22 cellular contexts compared by ENCODE assay signal in genomic region chr11:70933986-70934583, GRCh38.
DNase-seq lines count a peak whose midpoint lies in the region; ATAC-seq, FAIRE-seq and TF ChIP-seq lines count a peak whose summit lies in the region.
"Had no signal": no experiment of that assay in that cellular context is flagged by ENCODE, and none has a peak within 500 bp of the region (broad histone marks: within the 10 kb centered on the region; RNA-seq: fewer than 3 reads in every experiment).

No MANE protein-coding gene starts in this region.

- no peak overlapping the region for H2BK5ac ChIP-seq in neuronal stem cell (ENCODE audit: low read length)

- no peak for DNase-seq in A549 (ENCODE audit: low read depth in 1 of 2, low spot score in 1 of 2)
- peak; percentile 31 for DNase-seq in DMS79 (lab: John Stamatoyannopoulos, UW)
- peak; percentile 16 for DNase-seq in epithelial cell of proximal tubule (ENCODE audit: low read depth)
- DNase-seq in neuronal stem cell (ENCODE audit: low spot score), result no peak
- DNase-seq in MM.1S, result no peak
- DNase-seq in COR-L47 (lab: John Stamatoyannopoulos, UW), result no peak
- no peak for DNase-seq in OCI-M1 (lab: John Stamatoyannopoulos, UW)
- DNase-seq: 8988T; CD4-positive, alpha-beta T cell; H9; NCI-H1105 treated with DMSO at 0.1 percent for 48 hours; NCI-H146; NCI-H2081; NCI-H2227 treated with DMSO at 0.1 percent for 48 hours; NCI-H526 treated with DMSO at 0.1 percent for 48 hours; SHP77 had no signal

- no peak overlapping the region for H4K8ac ChIP-seq in neuronal stem cell (ENCODE audit: low read depth, low read length)

- H3K9ac ChIP-seq in neuronal stem cell (ENCODE audit: low read depth, low read length, poor library complexity), result no peak overlapping the region
- no peak overlapping the region for H3K9ac ChIP-seq in MM.1S (ENCODE audit: low read length)

- POLR2A ChIA-PET in A549 (lab: Yijun Ruan, JAX), result no interaction called here

- no peak for FAIRE-seq in A549 (lab: Jason Lieb, UNC)
- FAIRE-seq: HTR-8/SVneo, K562 had no signal

- no peaks in the 10 kb centered on the region for H3K79me1 ChIP-seq in neuronal stem cell (ENCODE audit: low read depth, low read length)

- no peaks in the 10 kb centered on the region for H3K9me2 ChIP-seq in MM.1S (replicated peaks; ENCODE audit: insufficient read depth, low read length)

- H3K23ac ChIP-seq in neuronal stem cell (ENCODE audit: low read depth, low read length, poor library complexity), result no peak overlapping the region

- H3K4me2 ChIP-seq in A549 (no peak overlapping the region; the same call in 2 of the 3 replicates), neuronal stem cell (ENCODE audit: insufficient read depth, low read length, poor library complexity, severe bottlenecking) (no peak overlapping the region), MM.1S (ENCODE audit: low read depth, low read length) (no peak overlapping the region)
- H3K4me2 ChIP-seq: GM23338 had no signal

- H2AK5ac ChIP-seq in neuronal stem cell (ENCODE audit: low read depth, low read length), result peak overlapping the region; percentile 19

- WGBS in A549 (ENCODE audit: missing lambda C conversion rate), result 93% methylated on average over 9 of the region's 10 CpGs
- WGBS in neuronal stem cell (ENCODE audit: extremely low coverage in 2 of 2, insufficient read length in 2 of 2, insufficient replicate concordance in 1 of 2), 2 donors, result no CpG with 5 or more reads among the region's 10 CpGs

- H3K9me3 ChIP-seq in A549 (peaks cover 12% of the 10 kb centered on the region; the same call in 1 of the 3 replicates), neuronal stem cell (replicated peaks in 1 of 2; ENCODE audit: control insufficient read depth in 2 of 2, insufficient read depth in 1 of 2, low read depth in 1 of 2, low read length in 2 of 2) (peaks cover 0 to 6% of the 10 kb centered on the region in 2 donors), MM.1S (replicated peaks; ENCODE audit: insufficient read depth, low read length) (no peaks in the 10 kb centered on the region)

- H3K36me3 ChIP-seq in neuronal stem cell (replicated peaks in 1 of 2; ENCODE audit: control insufficient read depth in 2 of 2, insufficient read depth in 2 of 2, low read length in 2 of 2) (no peaks in the 10 kb centered on the region), MM.1S (replicated peaks; ENCODE audit: insufficient read depth, low read length) (no peaks in the 10 kb centered on the region)

- H2BK15ac ChIP-seq in neuronal stem cell (ENCODE audit: low read length), result no peak overlapping the region

- H2BK12ac ChIP-seq in neuronal stem cell (ENCODE audit: low read length), result no peak overlapping the region

- no peak overlapping the region for H3K14ac ChIP-seq in neuronal stem cell (ENCODE audit: low read length)

- H3K27ac ChIP-seq in A549 (peak overlapping the region; percentile 69 to 72), neuronal stem cell (replicated peaks; ENCODE audit: low read length) (no peak overlapping the region), MM.1S (ENCODE audit: low read length) (no peak overlapping the region)
- H3K27ac ChIP-seq: RWPE1 had no signal

- TF ChIP-seq RAD21 in A549 (conservative IDR thresholded peaks at IDR 0.05 in 1 of 2, IDR thresholded peaks at IDR 0.05 in 1 of 2), result no peak

- TF ChIP-seq CTCF in A549 (IDR thresholded peaks at IDR 0.05) (no peak), epithelial cell of proximal tubule (conservative IDR thresholded peaks at IDR 0.05; ENCODE audit: low read depth, low read length) (no peak), MM.1S (IDR thresholded peaks at IDR 0.05; ENCODE audit: low read length) (no peak)

- no peak overlapping the region for H3K4ac ChIP-seq in neuronal stem cell (ENCODE audit: low read length)

- no peak overlapping the region for H4K91ac ChIP-seq in neuronal stem cell (ENCODE audit: low read depth, low read length, poor library complexity)

- H3K18ac ChIP-seq in neuronal stem cell (ENCODE audit: low read length), result peak overlapping the region; percentile 15

- H3K4me1 ChIP-seq in A549 (peaks cover 14% of the 10 kb centered on the region; the same call in 2 of the 3 replicates), neuronal stem cell (ENCODE audit: control insufficient read depth in 2 of 2, insufficient read depth in 1 of 2, low read depth in 1 of 2, low read length in 2 of 2) (peaks cover 0 to 2% of the 10 kb centered on the region in 2 donors), MM.1S (ENCODE audit: low read length) (no peaks in the 10 kb centered on the region)

- TF ChIP-seq POLR2A in A549 (IDR thresholded peaks at IDR 0.05; ENCODE audit: low read length), result no peak

- H2BK120ac ChIP-seq in neuronal stem cell (ENCODE audit: low read depth, low read length), result no peak overlapping the region

- H3K79me2 ChIP-seq in MM.1S (ENCODE audit: low read length), result no peaks in the 10 kb centered on the region

- H4K20me1 ChIP-seq in MM.1S (ENCODE audit: insufficient read depth, low read length), result no peaks in the 10 kb centered on the region

- no peaks in the 10 kb centered on the region for H3K27me3 ChIP-seq in neuronal stem cell (ENCODE audit: control insufficient read depth in 3 of 3, insufficient read depth in 3 of 3, low read depth in 1 of 3, low read length in 3 of 3)
- H3K27me3 ChIP-seq in MM.1S (replicated peaks; ENCODE audit: insufficient read depth, low read length), result peaks cover 70% of the 10 kb centered on the region

- H2AFZ ChIP-seq in neuronal stem cell (ENCODE audit: low read length) (no peak overlapping the region), MM.1S (ENCODE audit: low read length) (no peak overlapping the region)
- H2AFZ ChIP-seq: GM23338 had no signal

- CTCF ChIA-PET in A549 (lab: Yijun Ruan, JAX), result no interaction called here

- no peak for TF ChIP-seq EP300 in A549 (IDR thresholded peaks at IDR 0.05)

- H3K4me3 ChIP-seq in A549, result no peak overlapping the region
- H3K4me3 ChIP-seq in epithelial cell of proximal tubule (ENCODE audit: low read depth, low read length), result no peak overlapping the region
- no peak overlapping the region for H3K4me3 ChIP-seq in neuronal stem cell (ENCODE audit: low read length in 2 of 2)
- no peak overlapping the region for H3K4me3 ChIP-seq in MM.1S (ENCODE audit: low read length)
- H3K4me3 ChIP-seq: GM23338, K562 had no signal

- ATAC-seq in A549, result no peak
- no peak for ATAC-seq in GM19463 (IDR thresholded peaks at IDR 0.05; ENCODE audit: unreplicated experiment)
- ATAC-seq: GM23338, K562, Panc1 had no signal

- no peaks in the 10 kb centered on the region for H3F3A ChIP-seq in MM.1S (ENCODE audit: insufficient read depth, low read length)

TF ChIP-seq in A549, 52 proteins besides CTCF, POLR2A, EP300 and RAD21 (continues in another document):
- TF ChIP-seq ELK1 (IDR thresholded peaks at IDR 0.05; ENCODE audit: low read depth, low read length) (no peak), RFX5 (IDR thresholded peaks at IDR 0.05) (no peak), ZSCAN20 (CRISPR knock-in tag; IDR thresholded peaks at IDR 0.05) (no peak), HDAC2 (IDR thresholded peaks at IDR 0.05) (no peak), ESRRA (IDR thresholded peaks at IDR 0.05; ENCODE audit: borderline replicate concordance, low read length) (no peak), BCL3 (IDR thresholded peaks at IDR 0.05) (no peak), SMC3 (IDR thresholded peaks at IDR 0.05) (no peak), REST (IDR thresholded peaks at IDR 0.05) (no peak), HOXB13 (CRISPR knock-in tag; IDR thresholded peaks at IDR 0.05; ENCODE audit: low read depth) (no peak), MYC (IDR thresholded peaks at IDR 0.05; ENCODE audit: borderline replicate concordance, low read length) (no peak), HOXB5 (CRISPR knock-in tag; IDR thresholded peaks at IDR 0.05) (no peak), JUNB (IDR thresholded peaks at IDR 0.05) (no peak)

Comparison
In these comparisons a context has a peak if more than half of its experiments do, and no peak if none do; other contexts are left out.
1. DNase-seq: peak in DMS79 (single experiment) and epithelial cell of proximal tubule (single experiment); none in A549 (0 of 2), neuronal stem cell (single experiment), MM.1S (single experiment), COR-L47 (single experiment) and OCI-M1 (single experiment).
2. H3K27ac ChIP-seq: peak in A549 (2 of 2); none in neuronal stem cell (single experiment) and MM.1S (single experiment).